Comparison of ENCODE assay signal across 29 cellular contexts in genomic region chr6:52009736-52010135, GRCh38.
"Had no signal": no experiment of that assay in that cellular context is flagged by ENCODE, and none has a peak within 500 bp of the region (broad histone marks: within the 10 kb centered on the region; RNA-seq: fewer than 3 reads in every experiment).

No MANE protein-coding gene starts in this region.

- H3K27me3 ChIP-seq: ascending aorta, MG63 had no signal

- DNase-seq: activated CD4-positive, alpha-beta memory T cell treated with anti-CD3 and anti-CD28 coated beads for 36 hours; activated CD4-positive, alpha-beta T cell treated with anti-CD3 and anti-CD28 coated beads, Interleukin-2, amount 10 ng/mL, durations not matched to agents 7 days and 5 days; activated CD4-positive, CD25-positive, alpha-beta regulatory T cell; activated CD8-positive, alpha-beta memory T cell treated with anti-CD3 and anti-CD28 coated beads for 24 hours; activated effector memory CD4-positive, alpha-beta T cell treated with anti-CD3 and anti-CD28 coated beads, Interleukin-2, amount 50 U/mL, for 16 hours; activated naive CD4-positive, alpha-beta T cell treated with Interleukin-2 at 50 U/mL for 16 hours; activated naive CD8-positive, alpha-beta T cell treated with anti-CD3 and anti-CD28 coated beads, Interleukin-2, amount 50 U/mL, for 24 hours; activated T-cell treated with anti-CD3 and anti-CD28 coated beads, Interleukin-2, amount 50 U/mL, for 4 hours; amniotic stem cell; MG63; NCI-H1105; NCI-H1436 treated with DMSO at 0.1 percent for 48 hours; NCI-H187; NCI-H2081; NCI-H446; NCI-H524 treated with DMSO at 0.1 percent for 48 hours; NCI-H748 treated with DMSO at 0.1 percent for 48 hours; NK-92 treated with Interleukin-12 subunit alpha and Interleukin-12 subunit beta, amount 100 ng/mL, for 24 hours; OCI-M1; SHP77; T-cell; T-helper 2 cell; T1000 had no signal

- H3K27ac ChIP-seq: ascending aorta, SJSA1 had no signal

- H3K27ac Mint-ChIP-seq: activated CD4-positive, alpha-beta memory T cell treated with anti-CD3 and anti-CD28 coated beads for 36 hours; activated CD4-positive, alpha-beta T cell treated with anti-CD3 and anti-CD28 coated beads, Interleukin-2, amount 10 ng/mL, durations not matched to agents 7 days and 5 days; activated naive CD4-positive, alpha-beta T cell treated with anti-CD3 and anti-CD28 coated beads, Interleukin-2, amount 50 U/mL, for 72 hours; activated naive CD8-positive, alpha-beta T cell treated with anti-CD3 and anti-CD28 coated beads, Interleukin-2, amount 50 U/mL, for 24 hours; T-cell had no signal

- ATAC-seq: activated naive CD4-positive, alpha-beta T cell treated with anti-CD3 and anti-CD28 coated beads, Interleukin-2, amount 50 U/mL, for 72 hours; activated naive CD8-positive, alpha-beta T cell treated with anti-CD3 and anti-CD28 coated beads, Interleukin-2, amount 50 U/mL, for 24 hours; activated T-cell treated with anti-CD3 and anti-CD28 coated beads, Interleukin-2, amount 50 U/mL, for 4 hours; Panc1; T-cell had no signal

- H3K9me3 Mint-ChIP-seq: activated CD4-positive, alpha-beta memory T cell treated with anti-CD3 and anti-CD28 coated beads for 36 hours; activated CD4-positive, alpha-beta T cell treated with anti-CD3 and anti-CD28 coated beads, Interleukin-2, amount 10 ng/mL, durations not matched to agents 7 days and 5 days; activated naive CD4-positive, alpha-beta T cell treated with anti-CD3 and anti-CD28 coated beads, Interleukin-2, amount 50 U/mL, for 72 hours; activated naive CD8-positive, alpha-beta T cell treated with anti-CD3 and anti-CD28 coated beads, Interleukin-2, amount 50 U/mL, for 24 hours; activated T-cell treated with anti-CD3 and anti-CD28 coated beads, Interleukin-2, amount 50 U/mL, for 4 hours; central memory CD8-positive, alpha-beta T cell; T-cell had no signal

- H3K4me3 ChIP-seq: ascending aorta, MG63, SJSA1 had no signal

- H3K36me3 Mint-ChIP-seq: activated CD4-positive, alpha-beta memory T cell treated with anti-CD3 and anti-CD28 coated beads for 36 hours; activated naive CD4-positive, alpha-beta T cell treated with anti-CD3 and anti-CD28 coated beads, Interleukin-2, amount 50 U/mL, for 72 hours; brain; T-cell had no signal

- H3K4me1 Mint-ChIP-seq: activated CD4-positive, alpha-beta T cell treated with anti-CD3 and anti-CD28 coated beads, Interleukin-2, amount 10 ng/mL, durations not matched to agents 7 days and 5 days; activated naive CD8-positive, alpha-beta T cell treated with anti-CD3 and anti-CD28 coated beads, Interleukin-2, amount 50 U/mL, for 24 hours; central memory CD8-positive, alpha-beta T cell; T-cell had no signal

- H3K36me3 ChIP-seq: ascending aorta, MG63, SJSA1 had no signal

- H3K9me3 ChIP-seq: ascending aorta, MG63, SJSA1 had no signal

- H3K4me3 Mint-ChIP-seq: activated CD4-positive, alpha-beta memory T cell treated with anti-CD3 and anti-CD28 coated beads for 36 hours; activated CD4-positive, alpha-beta T cell treated with anti-CD3 and anti-CD28 coated beads, Interleukin-2, amount 10 ng/mL, durations not matched to agents 7 days and 5 days; activated naive CD8-positive, alpha-beta T cell treated with anti-CD3 and anti-CD28 coated beads, Interleukin-2, amount 50 U/mL, for 24 hours; activated T-cell treated with anti-CD3 and anti-CD28 coated beads, Interleukin-2, amount 50 U/mL, for 4 hours; central memory CD8-positive, alpha-beta T cell; T-cell had no signal

- H3K4me1 ChIP-seq: ascending aorta, SJSA1 had no signal
